Comparison of ENCODE assay signal across 8 cellular contexts in genomic region chr18:50194623-50195532, GRCh38. TPM values are rescaled to one million over a fixed set of nuclear protein-coding genes. Genes with fewer than 3 reads are reported as not detected.
A peak's percentile ranks its signal among the peaks of the same experiment; 100 is the strongest.
DNase-seq lines count a peak whose midpoint lies in the region; ATAC-seq and TF ChIP-seq lines count a peak whose summit lies in the region.

TSS of gene MYO5B (minus strand) at chr18:50195147. CDS start at chr18:50194793, 354 bp downstream.

- H3K27me3 ChIP-seq in gastroesophageal sphincter: peaks cover 86% of the 10 kb centered on the region
- H3K27me3 ChIP-seq in trophoblast cell (ENCODE audit: insufficient read depth, low read length): peaks cover 12% of the 10 kb centered on the region
- H3K27me3 ChIP-seq in aorta (ENCODE audit: control insufficient read depth in 1 of 2, insufficient read depth in 2 of 2, low read length in 1 of 2): no peaks in the 10 kb centered on the region

- H3K4me1 Mint-ChIP-seq in activated T-cell treated with anti-CD3 and anti-CD28 coated beads, Interleukin-2, amount 50 U/mL, for 24 hours (ENCODE audit: low read depth): peaks cover 19% of the 10 kb centered on the region

- no peaks in the 10 kb centered on the region for H3K9me3 Mint-ChIP-seq in activated T-cell treated with anti-CD3 and anti-CD28 coated beads, Interleukin-2, amount 50 U/mL, for 24 hours

- H3K4me3 ChIP-seq in gastroesophageal sphincter (peak within 1 kb of the TSS; percentile 33 to 66), trophoblast cell (ENCODE audit: low read depth, low read length) (peak within 1 kb of the TSS; percentile 89), aorta (ENCODE audit: low read length in 2 of 2) (peak within 1 kb of the TSS; percentile 85 to 95)

- H2AFZ ChIP-seq in trophoblast cell (ENCODE audit: insufficient read depth, low read length, poor library complexity): peak within 1 kb of the TSS; percentile 94

- peak within 1 kb of the TSS; percentile 40 for H3K4me3 Mint-ChIP-seq in activated T-cell treated with anti-CD3 and anti-CD28 coated beads, Interleukin-2, amount 50 U/mL, for 24 hours

- peaks cover 10% of the 10 kb centered on the region for H3K79me2 ChIP-seq in trophoblast cell (ENCODE audit: control insufficient read depth, insufficient read depth, low read length, poor library complexity)

- peak within 1 kb of the TSS; percentile 99 for H3K4me2 ChIP-seq in trophoblast cell (ENCODE audit: low read length)

- no peak within 1 kb of the TSS for H3K23ac ChIP-seq in trophoblast cell (ENCODE audit: low read length)

- peak within 1 kb of the TSS; percentile 74 for H2BK12ac ChIP-seq in trophoblast cell (ENCODE audit: low read length)

- H3K36me3 ChIP-seq in gastroesophageal sphincter: no peaks in the 10 kb centered on the region
- H3K36me3 ChIP-seq in trophoblast cell (ENCODE audit: control insufficient read depth in 1 of 2, insufficient read depth in 2 of 2, low read length in 2 of 2): no peaks in the 10 kb centered on the region
- no peaks in the 10 kb centered on the region for H3K36me3 ChIP-seq in aorta (ENCODE audit: control insufficient read depth in 1 of 2, insufficient read depth in 2 of 2, low read length in 1 of 2)

- peak; percentile 60 to 89 (median 81) for DNase-seq in NCI-H1417 (lab: John Stamatoyannopoulos, UW)
- DNase-seq in NCI-H1417 treated with DMSO at 0.1 percent for 48 hours (lab: John Stamatoyannopoulos, UW): no peak
- DNase-seq in NCI-H2227 treated with DMSO at 0.1 percent for 48 hours (lab: John Stamatoyannopoulos, UW): peak; percentile 26
- DNase-seq in activated T-cell treated with anti-CD3 and anti-CD28 coated beads, Interleukin-2, amount 50 U/mL, for 24 hours: peak; percentile 69
- DNase-seq in trophoblast cell: peak; percentile 73 to 85
- peak in 1 of 2 donors; percentile 48 for DNase-seq in aorta

- H2AK5ac ChIP-seq in trophoblast cell (ENCODE audit: low read length): no peak within 1 kb of the TSS

- peak in 3 of 4 experiments; percentile 35 to 50 (median 38) for TF ChIP-seq CTCF in gastroesophageal sphincter (IDR thresholded peaks at IDR 0.05)

- H3K27ac ChIP-seq in gastroesophageal sphincter (peak within 1 kb of the TSS in 1 of 4 donors; percentile 45), trophoblast cell (ENCODE audit: low read depth, low read length) (no peak within 1 kb of the TSS), aorta (ENCODE audit: low read depth in 1 of 2, low read length in 2 of 2) (no peak within 1 kb of the TSS)

- peak within 1 kb of the TSS; percentile 85 for H4K91ac ChIP-seq in trophoblast cell (ENCODE audit: low read depth, low read length)

- WGBS in gastroesophageal sphincter (ENCODE audit: low coverage in 1 of 2), 2 donors: 7% methylated on average over 20 of the region's 115 CpGs; no CpG with 5 or more reads in 1 of the 2 donors
- no CpG with 5 or more reads among the region's 115 CpGs for WGBS in trophoblast cell (ENCODE audit: extremely low coverage, insufficient coverage, insufficient read length)
- 1% methylated on average over 64 to 115 of the region's 115 CpGs for WGBS in aorta, 2 donors

- peak within 1 kb of the TSS; percentile 76 for H3K4ac ChIP-seq in trophoblast cell (ENCODE audit: low read depth, low read length)

- no peak for TF ChIP-seq POLR2A in gastroesophageal sphincter (IDR thresholded peaks at IDR 0.05)

- peak within 1 kb of the TSS; percentile 78 for H2BK5ac ChIP-seq in trophoblast cell (ENCODE audit: low read depth, low read length, poor library complexity)

- H3K36me3 Mint-ChIP-seq in activated T-cell treated with anti-CD3 and anti-CD28 coated beads, Interleukin-2, amount 50 U/mL, for 24 hours (ENCODE audit: low read depth): no peaks in the 10 kb centered on the region

- no peaks in the 10 kb centered on the region for H3K9me3 ChIP-seq in gastroesophageal sphincter
- no peaks in the 10 kb centered on the region for H3K9me3 ChIP-seq in trophoblast cell (ENCODE audit: insufficient read depth, low read depth, low read length)
- no peaks in the 10 kb centered on the region for H3K9me3 ChIP-seq in aorta (ENCODE audit: control insufficient read depth, low read length)

- H3K14ac ChIP-seq in trophoblast cell (ENCODE audit: low read length): peak within 1 kb of the TSS; percentile 93

- no peak within 1 kb of the TSS for H3K27ac Mint-ChIP-seq in activated T-cell treated with anti-CD3 and anti-CD28 coated beads, Interleukin-2, amount 50 U/mL, for 24 hours

- peaks cover 78% of the 10 kb centered on the region for H3K27me3 Mint-ChIP-seq in activated T-cell treated with anti-CD3 and anti-CD28 coated beads, Interleukin-2, amount 50 U/mL, for 24 hours

- H4K8ac ChIP-seq in trophoblast cell (ENCODE audit: low read depth, low read length): peak within 1 kb of the TSS; percentile 86

- TF ChIP-seq EP300 in gastroesophageal sphincter (IDR thresholded peaks at IDR 0.05): no peak

- H4K12ac ChIP-seq in trophoblast cell (ENCODE audit: low read depth, low read length): peak within 1 kb of the TSS; percentile 81

- H3K9ac ChIP-seq in trophoblast cell (ENCODE audit: low read length): peak within 1 kb of the TSS; percentile 78

- peaks cover 8% of the 10 kb centered on the region for H3K79me1 ChIP-seq in trophoblast cell (ENCODE audit: low read length)

- H3K4me1 ChIP-seq in gastroesophageal sphincter: peaks cover 0 to 28% (median 0%) of the 10 kb centered on the region in 3 donors
- H3K4me1 ChIP-seq in trophoblast cell (ENCODE audit: control insufficient read depth in 1 of 2, insufficient read depth in 2 of 2, low read length in 2 of 2): peaks cover 12 to 14% of the 10 kb centered on the region in 2 experiments
- H3K4me1 ChIP-seq in aorta (ENCODE audit: control insufficient read depth in 1 of 2, insufficient read depth in 2 of 2, low read length in 2 of 2): no peaks in the 10 kb centered on the region

- peak within 1 kb of the TSS; percentile 87 for H2BK120ac ChIP-seq in trophoblast cell (ENCODE audit: insufficient read depth, low read length, poor library complexity)

- H3K18ac ChIP-seq in trophoblast cell (ENCODE audit: low read length): peak within 1 kb of the TSS; percentile 95

- peak; percentile 82 for ATAC-seq in HG02885 (IDR thresholded peaks at IDR 0.05; ENCODE audit: poor library complexity, unreplicated experiment)
- ATAC-seq in gastroesophageal sphincter: peak; percentile 74
- ATAC-seq in aorta (ENCODE audit: low FRiP score): peak; percentile 64

- intact Hi-C loops in aorta (cut with DNase I): loop anchor here in 1 of 2 donors (2.0 kb wide), 2 partner anchors 136 to 184 kb away; no protein-coding TSS in a partner anchor

RNA-seq across cellular contexts. Expression of gene MYO5B, which starts in this region (rescaled TPM):
- total RNA-seq in gastroesophageal sphincter: 10 to 100 TPM in 1 of 4 donors, 1 to 10 TPM in 3; 1.9 to 18.3 (median 4.4) TPM
- polyA plus RNA-seq in trophoblast cell (2013): 21.9 TPM in 2 replicates
- 1 to 10 TPM; 1.2 to 4.5 TPM for total RNA-seq in aorta
- polyA plus RNA-seq in aorta: 10 to 100 TPM in 1 of 2 donors, under 1 TPM in 1; 0.92 to 20.3 TPM
